8 cellular contexts compared by ENCODE assay signal in the genomic region with DNA sequence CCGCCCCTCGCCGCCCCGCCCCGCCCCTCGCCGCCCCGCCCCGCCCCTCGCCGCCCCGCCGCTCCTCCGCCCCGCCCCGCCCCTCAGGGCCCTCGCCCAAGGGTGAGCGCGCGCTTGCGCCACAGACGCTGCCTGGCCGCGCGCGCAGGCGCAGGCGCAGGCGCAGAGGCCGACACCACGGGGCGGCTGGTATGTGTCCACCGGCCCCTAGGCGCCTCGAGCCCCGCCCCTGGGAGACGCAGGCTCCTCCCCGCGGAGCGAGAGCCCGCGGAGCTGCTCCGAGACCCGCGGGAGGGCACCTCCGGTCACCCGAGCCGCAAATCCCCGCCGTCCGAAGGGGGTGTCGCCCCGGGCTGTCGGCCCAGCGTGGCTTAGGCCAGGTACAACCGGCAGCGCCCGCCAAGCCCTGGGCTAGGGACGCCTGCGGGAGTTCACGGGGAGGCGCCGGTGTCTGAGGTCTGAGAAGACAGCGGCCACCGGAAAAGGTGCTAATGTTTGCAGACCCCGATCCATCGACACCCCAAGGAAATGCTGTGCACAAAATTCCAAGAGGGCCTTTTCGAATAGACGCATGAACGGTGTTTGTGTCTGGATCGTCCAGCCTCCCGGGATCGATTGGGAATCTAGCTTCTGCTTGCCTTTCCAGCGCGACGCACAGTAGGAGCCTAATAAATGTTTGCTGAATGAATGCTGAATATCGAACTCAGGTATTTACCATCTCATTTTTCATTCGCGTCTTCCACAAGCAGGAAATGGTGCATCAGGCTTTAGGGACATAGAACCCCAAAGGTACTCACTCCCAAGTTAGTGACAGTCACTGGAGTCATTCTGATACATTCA. TPM values are rescaled to one million over a fixed set of nuclear protein-coding genes. Genes with fewer than 3 reads are reported as not detected.
A peak's percentile ranks its signal among the peaks of the same experiment; 100 is the strongest.
DNase-seq lines count a peak whose midpoint lies in the region; ATAC-seq and TF ChIP-seq lines count a peak whose summit lies in the region.

No MANE protein-coding gene starts in this region.

- peak overlapping the region in 2 of 3 donors; percentile 8 to 28 for H3K27ac ChIP-seq in right lobe of liver

- ATAC-seq in HG03432 (IDR thresholded peaks at IDR 0.05; ENCODE audit: unreplicated experiment) (peak; percentile 89), right lobe of liver (peak; percentile 95 to 97 (median 96))

- peak overlapping the region; percentile 50 to 56 (median 53) for H3K4me3 ChIP-seq in right lobe of liver

- WGBS in right lobe of liver (ENCODE audit: insufficient coverage, low coverage, low lambda C conversion rate, missing lambda C conversion rate) = 12% methylated on average over 26 of the region's 79 CpGs

- no peaks in the 10 kb centered on the region for H3K9me3 ChIP-seq in right lobe of liver

- peak; percentile 84 for DNase-seq in Ammon's horn (ENCODE audit: low spot score)
- peak; percentile 87 for DNase-seq in GM19238 (ENCODE audit: insufficient read length, low spot score)
- peak; percentile 36 to 93 for DNase-seq in NCI-H526 (lab: John Stamatoyannopoulos, UW)
- DNase-seq in activated CD4-positive, alpha-beta T cell treated with anti-CD3 and anti-CD28 coated beads, Interleukin-2, amount 50 U/mL, for 24 hours (ENCODE audit: low read depth in 1 of 2, low spot score in 1 of 2) = peak; percentile 58 to 75
- peak; percentile 90 for DNase-seq in dermis blood vessel endothelial cell
- DNase-seq in right lobe of liver = peak; percentile 92 to 94 (median 92)
- DNase-seq in stimulated activated CD4-positive, alpha-beta T cell treated with anti-CD3 and anti-CD28 coated beads, Interleukin-4, amount 100 ng/mL, for 1 hour = peak; percentile 85

- no peaks in the 10 kb centered on the region for H3K36me3 ChIP-seq in right lobe of liver

- H3K27me3 ChIP-seq in right lobe of liver = no peaks in the 10 kb centered on the region

- no peak for TF ChIP-seq POLR2A in right lobe of liver (IDR thresholded peaks at IDR 0.05)

- TF ChIP-seq CTCF in right lobe of liver (IDR thresholded peaks at IDR 0.05) = no peak

- peaks cover 0 to 3% (median 0%) of the 10 kb centered on the region in 4 donors for H3K4me1 ChIP-seq in right lobe of liver

- intact Hi-C loops in right lobe of liver (cut with DNase I) = no loop called here

RNA-seq across cellular contexts. Expression of gene CCNQ, which starts 0.5 kb away (rescaled TPM):
- 27.0 and 42.4 TPM in 2 replicates for total RNA-seq in dermis blood vessel endothelial cell
- 10 to 100 TPM in 2 of 6 experiments, 1 to 10 TPM in 4; 5.6 to 14.0 (median 7.5) TPM for total RNA-seq in right lobe of liver

RNA-seq across cellular contexts. Expression of gene DUSP9, which starts 47.6 kb away (rescaled TPM):
- total RNA-seq in dermis blood vessel endothelial cell (0.05 and 0.17 TPM in 2 replicates), right lobe of liver (1 to 10 TPM in 2 of 6 experiments, under 1 TPM in 4; 0.33 to 3.9 (median 0.69) TPM)

Comparison
In these comparisons a context has a peak if more than half of its experiments do, and no peak if none do; other contexts are left out.
1. Peak in every context shown above with its lines: DNase-seq, ATAC-seq, H3K4me3 ChIP-seq and H3K27ac ChIP-seq.